In genomic region chr5:181219262-181220177, GRCh38 we compare ENCODE assay signal across 13 cellular contexts. TPM values are rescaled to one million over a fixed set of nuclear protein-coding genes. Genes with fewer than 3 reads are reported as not detected.
DNase-seq lines count a peak whose midpoint lies in the region; ATAC-seq and TF ChIP-seq lines count a peak whose summit lies in the region.
"Had no signal": no experiment of that assay in that cellular context is flagged by ENCODE, and none has a peak within 500 bp of the region (broad histone marks: within the 10 kb centered on the region; RNA-seq: fewer than 3 reads in every experiment).

No MANE protein-coding gene starts in this region.

- peaks cover 8% of the 10 kb centered on the region for H3K27me3 ChIP-seq in iPS-15b (ENCODE audit: control insufficient read depth, insufficient read depth, low read length)

- no peak for DNase-seq in activated naive CD4-positive, alpha-beta T cell treated with anti-CD3 and anti-CD28 coated beads for 36 hours
- no peak for DNase-seq in activated naive CD4-positive, alpha-beta T cell (lab: John Stamatoyannopoulos, UW)
- DNase-seq in activated B cell treated with CpG ODN at 0.5 μM for 24 hours = no peak
- no peak for DNase-seq in head of caudate nucleus
- no peak for DNase-seq in ecto neural progenitor cell (ENCODE audit: low spot score)
- DNase-seq in NK-92 (lab: John Stamatoyannopoulos, UW; ENCODE audit: unreplicated experiment) = no peak
- DNase-seq: amniotic stem cell, heart right ventricle, left cardiac atrium, NCI-H2081 treated with DMSO at 0.1 percent for 48 hours, SHP77 had no signal

- H3K9me3 Mint-ChIP-seq in activated naive CD4-positive, alpha-beta T cell treated with anti-CD3 and anti-CD28 coated beads for 36 hours = no peaks in the 10 kb centered on the region
- H3K9me3 Mint-ChIP-seq in activated B cell treated with CpG ODN at 0.5 μM for 24 hours = no peaks in the 10 kb centered on the region
- peaks cover 3% of the 10 kb centered on the region for H3K9me3 Mint-ChIP-seq in stimulated activated memory B cell treated with anti-CD40 and anti-IgM and Interleukin-4, amounts not matched to agents 10 μg/mL and 1 μg/mL and 100 μg/mL, for 72 hours

- peaks cover 45% of the 10 kb centered on the region for H3K4me1 Mint-ChIP-seq in activated naive CD4-positive, alpha-beta T cell treated with anti-CD3 and anti-CD28 coated beads for 36 hours (ENCODE audit: low read depth)
- H3K4me1 Mint-ChIP-seq in activated B cell treated with CpG ODN at 0.5 μM for 24 hours = peaks cover 53% of the 10 kb centered on the region
- peaks cover 51% of the 10 kb centered on the region for H3K4me1 Mint-ChIP-seq in stimulated activated memory B cell treated with anti-CD40 and anti-IgM and Interleukin-4, amounts not matched to agents 10 μg/mL and 1 μg/mL and 100 μg/mL, for 72 hours

- H3K27ac Mint-ChIP-seq in activated naive CD4-positive, alpha-beta T cell treated with anti-CD3 and anti-CD28 coated beads for 36 hours = no peak overlapping the region
- peak overlapping the region; percentile 62 for H3K27ac Mint-ChIP-seq in activated B cell treated with CpG ODN at 0.5 μM for 24 hours
- peak overlapping the region; percentile 29 for H3K27ac Mint-ChIP-seq in stimulated activated memory B cell treated with anti-CD40 and anti-IgM and Interleukin-4, amounts not matched to agents 10 μg/mL and 1 μg/mL and 100 μg/mL, for 72 hours

- peaks cover 11% of the 10 kb centered on the region for H3K36me3 Mint-ChIP-seq in activated naive CD4-positive, alpha-beta T cell treated with anti-CD3 and anti-CD28 coated beads for 36 hours (ENCODE audit: low read depth)
- peaks cover 20% of the 10 kb centered on the region for H3K36me3 Mint-ChIP-seq in activated B cell treated with CpG ODN at 0.5 μM for 24 hours (ENCODE audit: low read depth)
- no peaks in the 10 kb centered on the region for H3K36me3 Mint-ChIP-seq in stimulated activated memory B cell treated with anti-CD40 and anti-IgM and Interleukin-4, amounts not matched to agents 10 μg/mL and 1 μg/mL and 100 μg/mL, for 72 hours

- peak overlapping the region; percentile 13 for H3K4me3 ChIP-seq in iPS-15b (ENCODE audit: low read depth, low read length)

- H3K36me3 ChIP-seq in iPS-15b (ENCODE audit: control insufficient read depth, insufficient read depth, low read length) = no peaks in the 10 kb centered on the region
- H3K36me3 ChIP-seq: heart right ventricle had no signal

- no peak overlapping the region for H3K9ac ChIP-seq in iPS-15b (ENCODE audit: low read depth, low read length)

- no peak for ATAC-seq in activated B cell treated with CpG ODN at 0.5 μM for 24 hours (ENCODE audit: low read depth)
- ATAC-seq in stimulated activated memory B cell treated with anti-CD40 and anti-IgM and Interleukin-4, amounts not matched to agents 10 μg/mL and 1 μg/mL and 100 μg/mL, for 72 hours = no peak
- ATAC-seq: heart right ventricle, left cardiac atrium had no signal

- CTCF ChIA-PET in activated naive CD4-positive, alpha-beta T cell treated with anti-CD3 and anti-CD28 coated beads for 36 hours (lab: Charles Lee) = no interaction called here
- CTCF ChIA-PET in activated B cell treated with CpG ODN at 0.5 μM for 24 hours (lab: Charles Lee) = interaction anchor here (1.2 to 1.4 kb wide), 2 partner anchors 12 to 35 kb away, joined by 3 to 5 read pairs; no protein-coding TSS in a partner anchor

- peak overlapping the region; percentile 56 for H3K4me3 Mint-ChIP-seq in activated naive CD4-positive, alpha-beta T cell treated with anti-CD3 and anti-CD28 coated beads for 36 hours
- peak overlapping the region; percentile 24 for H3K4me3 Mint-ChIP-seq in activated B cell treated with CpG ODN at 0.5 μM for 24 hours
- H3K4me3 Mint-ChIP-seq in stimulated activated memory B cell treated with anti-CD40 and anti-IgM and Interleukin-4, amounts not matched to agents 10 μg/mL and 1 μg/mL and 100 μg/mL, for 72 hours = peak overlapping the region; percentile 44

- no peaks in the 10 kb centered on the region for H3K9me3 ChIP-seq in iPS-15b (ENCODE audit: control insufficient read depth, insufficient read depth, low read length)
- H3K9me3 ChIP-seq: heart right ventricle had no signal

- H3K27me3 Mint-ChIP-seq in activated naive CD4-positive, alpha-beta T cell treated with anti-CD3 and anti-CD28 coated beads for 36 hours (ENCODE audit: low read depth) = peaks cover 8% of the 10 kb centered on the region
- peaks cover 7% of the 10 kb centered on the region for H3K27me3 Mint-ChIP-seq in activated B cell treated with CpG ODN at 0.5 μM for 24 hours
- H3K27me3 Mint-ChIP-seq in stimulated activated memory B cell treated with anti-CD40 and anti-IgM and Interleukin-4, amounts not matched to agents 10 μg/mL and 1 μg/mL and 100 μg/mL, for 72 hours = no peaks in the 10 kb centered on the region

- no peaks in the 10 kb centered on the region for H3K4me1 ChIP-seq in iPS-15b (ENCODE audit: control insufficient read depth, insufficient read depth, low read length)

- no peak for TF ChIP-seq CTCF in activated B cell treated with CpG ODN at 0.5 μM for 24 hours (IDR thresholded peaks at IDR 0.05)

- POLR2A ChIA-PET in activated B cell treated with CpG ODN at 0.5 μM for 24 hours (lab: Charles Lee) = interaction anchor here (0.5 kb wide), 1 partner anchor 11 kb away, joined by 5 read pairs; no protein-coding TSS in a partner anchor

- intact Hi-C loops in activated naive CD4-positive, alpha-beta T cell treated with anti-CD3 and anti-CD28 coated beads for 36 hours (cut with micrococcal nuclease) = no loop called here
- intact Hi-C loops in activated B cell treated with CpG ODN at 0.5 μM for 24 hours (cut with micrococcal nuclease) (loop anchor here (10.0 kb wide), 1 partner anchor 245 kb away; no protein-coding TSS in a partner anchor), head of caudate nucleus (cut with DNase I) (loop anchor here (5.0 kb wide), 1 partner anchor 43 kb away; the partner anchor contains the start of gene TRIM52)

RNA-seq across cellular contexts. Expression of gene TRIM41, which starts 3.6 kb away (rescaled TPM):
- 10 to 100 TPM; 36.5 to 37.3 TPM for total RNA-seq in activated naive CD4-positive, alpha-beta T cell treated with anti-CD3 and anti-CD28 coated beads for 36 hours
- total RNA-seq in activated B cell treated with CpG ODN at 0.5 μM for 24 hours = 34.9 and 39.6 TPM in 2 replicates

RNA-seq across cellular contexts. Expression of gene TRIM7, which starts 14.5 kb away (rescaled TPM):
- 1 to 10 TPM; 1.6 to 1.8 TPM for total RNA-seq in activated naive CD4-positive, alpha-beta T cell treated with anti-CD3 and anti-CD28 coated beads for 36 hours
- total RNA-seq in activated B cell treated with CpG ODN at 0.5 μM for 24 hours = 0.32 and 0.51 TPM in 2 replicates

RNA-seq across cellular contexts. Expression of gene RACK1, which starts 24.2 kb away (rescaled TPM):
- total RNA-seq in activated naive CD4-positive, alpha-beta T cell treated with anti-CD3 and anti-CD28 coated beads for 36 hours = 1,000 to 10,000 TPM; 3,176 to 3,362 TPM
- 2,528 and 2,812 TPM in 2 replicates for total RNA-seq in activated B cell treated with CpG ODN at 0.5 μM for 24 hours

RNA-seq across cellular contexts. Expression of gene TRIM52, which starts 41.4 kb away (rescaled TPM):
- total RNA-seq in activated naive CD4-positive, alpha-beta T cell treated with anti-CD3 and anti-CD28 coated beads for 36 hours = 10 to 100 TPM; 10.5 to 10.9 TPM
- total RNA-seq in activated B cell treated with CpG ODN at 0.5 μM for 24 hours = 30.9 and 36.9 TPM in 2 replicates
